In genomic region chr2:3465328-3465727, GRCh38 we compare ENCODE assay signal across 1 cellular context.
TF ChIP-seq lines count a peak whose summit lies in the region.

No MANE protein-coding gene starts in this region.

TF ChIP-seq in HepG2, 621 proteins besides CTCF, POLR2A, EP300 and RAD21 (continued from another document):
- TF ChIP-seq GABPB1 (CRISPR knock-in tag; IDR thresholded peaks at IDR 0.05) = peak; percentile 28; the same call in 1 of the 2 replicates
- TF ChIP-seq ZBTB8A (CRISPR knock-in tag; IDR thresholded peaks at IDR 0.05; ENCODE audit: borderline replicate concordance, low read depth) = no peak
- TF ChIP-seq ZNF841 (CRISPR knock-in tag; IDR thresholded peaks at IDR 0.05; ENCODE audit: borderline replicate concordance) = no peak
- TF ChIP-seq JDP2 (CRISPR knock-in tag; IDR thresholded peaks at IDR 0.05; ENCODE audit: borderline replicate concordance) = no peak
- 0 out of 2 replicates have a peak, but pooled peaks have one; percentile 15 for TF ChIP-seq ZNF687 (CRISPR knock-in tag; IDR thresholded peaks at IDR 0.05)
- peak; percentile 36 for TF ChIP-seq ZNF18 (CRISPR knock-in tag; IDR thresholded peaks at IDR 0.05; ENCODE audit: insufficient replicate concordance)
- TF ChIP-seq SSRP1 (CRISPR knock-in tag; IDR thresholded peaks at IDR 0.05) = peak; percentile 1; the same call in 1 of the 2 replicates
- peak; percentile 78 for TF ChIP-seq AGO2 (optimal IDR thresholded peaks at IDR 0.05; ENCODE audit: low read depth, low read length)
